In genomic region chr1:46689326-46689725, GRCh38 we compare ENCODE assay signal across 16 cellular contexts. TPM values are rescaled to one million over a fixed set of nuclear protein-coding genes. Genes with fewer than 3 reads are reported as not detected.
DNase-seq lines count a peak whose midpoint lies in the region; ATAC-seq and TF ChIP-seq lines count a peak whose summit lies in the region.
"Had no signal": no experiment of that assay in that cellular context is flagged by ENCODE, and none has a peak within 500 bp of the region (broad histone marks: within the 10 kb centered on the region; RNA-seq: fewer than 3 reads in every experiment).

No MANE protein-coding gene starts in this region.

- peaks cover 7% of the 10 kb centered on the region for H3K36me3 Mint-ChIP-seq in neural progenitor cell

- H4K20me1 ChIP-seq in DND-41 (ENCODE audit: insufficient read depth, low read length), result peaks cover 4% of the 10 kb centered on the region; the same call in 1 of the 2 replicates
- peaks cover 6% of the 10 kb centered on the region for H4K20me1 ChIP-seq in neural progenitor cell (ENCODE audit: low read depth)

- H3K36me3 ChIP-seq in DND-41 (ENCODE audit: insufficient read depth, low read length), result peaks cover 91% of the 10 kb centered on the region
- peaks cover 11% of the 10 kb centered on the region for H3K36me3 ChIP-seq in neural progenitor cell

- no peak overlapping the region for H2AFZ ChIP-seq in DND-41 (ENCODE audit: low read depth, low read length)
- H2AFZ ChIP-seq in neural progenitor cell (replicated peaks), result no peak overlapping the region

- H3K27ac Mint-ChIP-seq in neural progenitor cell, result no peak overlapping the region
- H3K27ac Mint-ChIP-seq: natural killer cell treated with Interleukin-12 subunit alpha and Interleukin-12 subunit beta and Interleukin-15 and Interleukin-18, amount 100 ng/mL, for 72 hours had no signal

- 0 out of 2 replicates have a peak overlapping the region, but pooled peaks have one; percentile 1 for H3K27ac ChIP-seq in DND-41 (ENCODE audit: low read length)
- peak overlapping the region; percentile 52 for H3K27ac ChIP-seq in caudate nucleus (ENCODE audit: low read depth, low read length)
- H3K27ac ChIP-seq in neural progenitor cell, result peak overlapping the region; percentile 17
- H3K27ac ChIP-seq: BLaER1 treated with 17β-estradiol and CSF1 and Interleukin-3, amounts not matched to agents 10 nM and 100 nM; epithelial cell of prostate had no signal

- no peaks in the 10 kb centered on the region for H3F3A ChIP-seq in neural progenitor cell (ENCODE audit: low read depth)

- H3K27me3 ChIP-seq in DND-41 (ENCODE audit: insufficient read depth, low read length, poor library complexity) (no peaks in the 10 kb centered on the region), neural progenitor cell (no peaks in the 10 kb centered on the region)
- H3K27me3 ChIP-seq: BLaER1 treated with 17β-estradiol and CSF1 and Interleukin-3, amounts not matched to agents 10 nM and 100 nM had no signal

- H3K9me3 ChIP-seq in DND-41 (ENCODE audit: insufficient read depth, low read length, severe bottlenecking), result no peaks in the 10 kb centered on the region
- H3K9me3 ChIP-seq in neural progenitor cell (ENCODE audit: low read depth), result no peaks in the 10 kb centered on the region
- H3K9me3 ChIP-seq: BLaER1 treated with 17β-estradiol and CSF1 and Interleukin-3, amounts not matched to agents 10 nM and 100 nM had no signal

- peak; percentile 59 for DNase-seq in DND-41
- peak; percentile 26 for DNase-seq in LHCN-M2 (ENCODE audit: low read depth)
- DNase-seq in caudate nucleus (lab: John Stamatoyannopoulos, UW), result peak in 1 of 61 donors; percentile 90
- DNase-seq in neural progenitor cell (ENCODE audit: low spot score), result peak; percentile 20
- DNase-seq in AML-193 (lab: John Stamatoyannopoulos, UW), result no peak
- DNase-seq: activated CD4-positive, CD25-positive, alpha-beta regulatory T cell treated with anti-CD3 and anti-CD28 coated beads, Interleukin-2, amount 50 U/mL, for 72 hours; NCI-H2171; NK-92 treated with Interleukin-12 subunit alpha and Interleukin-12 subunit beta, amount 100 ng/mL, for 24 hours; T-helper 1 cell had no signal

- no peak overlapping the region for H3K4me3 ChIP-seq in DND-41 (ENCODE audit: low read depth in 1 of 2, low read length in 2 of 2)
- no peak overlapping the region for H3K4me3 ChIP-seq in neural progenitor cell
- H3K4me3 ChIP-seq: BLaER1 treated with 17β-estradiol and CSF1 and Interleukin-3, amounts not matched to agents 10 nM and 100 nM had no signal

- H3K4me3 Mint-ChIP-seq in neural progenitor cell, result no peak overlapping the region
- H3K4me3 Mint-ChIP-seq: natural killer cell treated with Interleukin-12 subunit alpha and Interleukin-12 subunit beta and Interleukin-15 and Interleukin-18, amount 100 ng/mL, for 72 hours had no signal

- H3K9ac ChIP-seq in DND-41 (ENCODE audit: low read depth, low read length) (no peak overlapping the region), neural progenitor cell (no peak overlapping the region)

- TF ChIP-seq CTCF in DND-41 (IDR thresholded peaks at IDR 0.05; ENCODE audit: borderline replicate concordance, extremely low read depth, low read length, poor library complexity, severe bottlenecking) (no peak), neural progenitor cell (IDR thresholded peaks at IDR 0.05) (no peak)

- no peaks in the 10 kb centered on the region for H3K27me3 Mint-ChIP-seq in neural progenitor cell (ENCODE audit: insufficient read depth, low read depth)
- H3K27me3 Mint-ChIP-seq: natural killer cell treated with Interleukin-12 subunit alpha and Interleukin-12 subunit beta and Interleukin-15 and Interleukin-18, amount 100 ng/mL, for 72 hours had no signal

- peaks cover 15% of the 10 kb centered on the region for H3K4me1 Mint-ChIP-seq in neural progenitor cell

- H3K4me1 ChIP-seq in DND-41 (ENCODE audit: insufficient read depth, low read length), result peaks cover 14% of the 10 kb centered on the region
- H3K4me1 ChIP-seq in neural progenitor cell, result peaks cover 10% of the 10 kb centered on the region

- ATAC-seq in DND-41 (ENCODE audit: insufficient read depth, low read depth) (peak; percentile 91), HG02981 (IDR thresholded peaks at IDR 0.05; ENCODE audit: unreplicated experiment) (no peak), HG02623 (IDR thresholded peaks at IDR 0.05; ENCODE audit: unreplicated experiment) (no peak)
- ATAC-seq: natural killer cell treated with Interleukin-12 subunit alpha and Interleukin-12 subunit beta and Interleukin-15 and Interleukin-18, amount 100 ng/mL, for 72 hours had no signal

- H3K4me2 ChIP-seq in DND-41 (ENCODE audit: insufficient read depth, low read length) (no peak overlapping the region), neural progenitor cell (no peak overlapping the region)
- H3K4me2 ChIP-seq: BLaER1 treated with 17β-estradiol and CSF1 and Interleukin-3, amounts not matched to agents 10 nM and 100 nM had no signal

- no peaks in the 10 kb centered on the region for H3K9me3 Mint-ChIP-seq in neural progenitor cell
- H3K9me3 Mint-ChIP-seq: natural killer cell treated with Interleukin-12 subunit alpha and Interleukin-12 subunit beta and Interleukin-15 and Interleukin-18, amount 100 ng/mL, for 72 hours had no signal

- H3K79me2 ChIP-seq in DND-41 (ENCODE audit: insufficient read depth, low read length), result no peaks in the 10 kb centered on the region
- H3K79me2 ChIP-seq in neural progenitor cell (ENCODE audit: low read depth), result no peaks in the 10 kb centered on the region

RNA-seq across cellular contexts. Expression of gene TEX38, which starts 17.7 kb away (rescaled TPM):
- 0.17 TPM in 1 of 2 replicates, not detected in the other for total RNA-seq in LHCN-M2 (2014; rRNA removed)
- not detected for polyA plus RNA-seq in LHCN-M2 (2012)
- not detected in 2 replicates for total RNA-seq in neural progenitor cell (ENCODE audit: low replicate concordance)
- total RNA-seq: liver, temporal lobe had no signal
- polyA plus RNA-seq: liver had no signal

RNA-seq across cellular contexts. Expression of gene ATPAF1, which starts 21.2 kb away (rescaled TPM):
- total RNA-seq in LHCN-M2 (2014; rRNA removed) (41.2 and 42.1 TPM in 2 replicates), neural progenitor cell (ENCODE audit: low replicate concordance) (65.1 and 79.3 TPM in 2 replicates)
- 24.6 TPM for polyA plus RNA-seq in LHCN-M2 (2012)

RNA-seq across cellular contexts. Expression of gene EFCAB14, which starts 29.6 kb away (rescaled TPM):
- total RNA-seq in LHCN-M2 (2014; rRNA removed) (46.6 and 55.2 TPM in 2 replicates), neural progenitor cell (ENCODE audit: low replicate concordance) (28.5 and 44.7 TPM in 2 replicates)
- 15.9 TPM for polyA plus RNA-seq in LHCN-M2 (2012)

Comparison
In these comparisons a context has a peak if more than half of its experiments do, and no peak if none do; other contexts are left out.
1. DNase-seq: peak in DND-41 (single experiment), LHCN-M2 (single experiment) and neural progenitor cell (single experiment); none in AML-193 (0 of 2).
2. H3K27ac ChIP-seq: peak in every context shown above with its lines; median percentile 52 in caudate nucleus; 17 in neural progenitor cell; 1 in DND-41.